8 cellular contexts compared by ENCODE assay signal in genomic region chr22:25881353-25881752, GRCh38.
"Had no signal": no experiment of that assay in that cellular context is flagged by ENCODE, and none has a peak within 500 bp of the region (broad histone marks: within the 10 kb centered on the region; RNA-seq: fewer than 3 reads in every experiment).

No MANE protein-coding gene starts in this region.

- ATAC-seq: HepG2 had no signal

- H3K4me3 ChIP-seq: GM23248, HAP-1 had no signal

- FAIRE-seq: HepG2 had no signal

- H3K9me3 Mint-ChIP-seq: IgD-negative memory B cell had no signal

- H3K27ac Mint-ChIP-seq: HFFc6, IgD-negative memory B cell had no signal

- H3K4me1 Mint-ChIP-seq: IgD-negative memory B cell had no signal

- H2AFZ ChIP-seq: GM23248 had no signal

- H3K4me3 Mint-ChIP-seq: HFFc6, IgD-negative memory B cell had no signal

- H3K27ac ChIP-seq: GM23248, HL-60 had no signal

- H3K36me3 ChIP-seq: HAP-1 had no signal

- DNase-seq: GM23248, GOT3, H7, HFFc6 had no signal

- H3K9ac ChIP-seq: GM23248 had no signal

- H3K36me3 Mint-ChIP-seq: IgD-negative memory B cell had no signal

- H3K9me3 ChIP-seq: HAP-1 had no signal
